7 cellular contexts compared by ENCODE assay signal in genomic region chr5:39547548-39548154, GRCh38.
DNase-seq lines count a peak whose midpoint lies in the region; ATAC-seq and TF ChIP-seq lines count a peak whose summit lies in the region.

No MANE protein-coding gene starts in this region.

- H3K4me3 Mint-ChIP-seq in natural killer cell = peak overlapping the region; percentile 18

- no peaks in the 10 kb centered on the region for H3K36me3 Mint-ChIP-seq in natural killer cell

- no peaks in the 10 kb centered on the region for H4K20me1 ChIP-seq in SK-N-SH (ENCODE audit: insufficient read depth)

- 1% methylated on average over 9 of the region's 9 CpGs for WGBS in SK-N-SH (ENCODE audit: low lambda C conversion rate)

- H3K4me1 Mint-ChIP-seq in natural killer cell = peaks cover 0 to 5% of the 10 kb centered on the region in 2 donors

- H2AFZ ChIP-seq in SK-N-SH (ENCODE audit: low read depth) = peak overlapping the region; percentile 32; the same call in 1 of the 2 replicates

- peak; percentile 68 for TF ChIP-seq RAD21 in SK-N-SH (IDR thresholded peaks at IDR 0.05; ENCODE audit: low read length)

- H3K4me3 ChIP-seq in SK-N-SH (ENCODE audit: low read depth in 2 of 2, low read length in 1 of 2) = no peak overlapping the region; a peak in 1 of 4 replicates

- TF ChIP-seq POLR2A in erythroblast (IDR thresholded peaks at IDR 0.05; ENCODE audit: low read length) = no peak

- no peaks in the 10 kb centered on the region for H3K9me3 Mint-ChIP-seq in natural killer cell

- no peaks in the 10 kb centered on the region for H3K9me3 ChIP-seq in SK-N-SH

- no peaks in the 10 kb centered on the region for H3K27me3 ChIP-seq in SK-N-SH (ENCODE audit: insufficient read depth)

- TF ChIP-seq CTCF in SK-N-SH (IDR thresholded peaks at IDR 0.05) (peak; percentile 86), natural killer cell (IDR thresholded peaks at IDR 0.05) (peak; percentile 77)

- CTCF ChIA-PET in SK-N-SH (lab: Yijun Ruan, JAX) = interaction anchor here (0.6 to 2.5 kb wide), 20 partner anchors 10 to 428 kb away, joined by 3 to 34 read pairs (median 3); no protein-coding TSS in a partner anchor

- H3K36me3 ChIP-seq in SK-N-SH (replicated peaks in 1 of 2; ENCODE audit: control insufficient read depth in 1 of 2, insufficient read depth in 2 of 2, low read length in 1 of 2) = no peaks in the 10 kb centered on the region

- no peak overlapping the region for H3K27ac ChIP-seq in SK-N-SH (ENCODE audit: low read depth in 2 of 2, low read length in 1 of 2)

- peak overlapping the region; percentile 2; the same call in 1 of the 2 replicates for H3K4me2 ChIP-seq in SK-N-SH

- no peaks in the 10 kb centered on the region for H3F3A ChIP-seq in SK-N-SH (replicated peaks; ENCODE audit: insufficient read depth)

- H3K4me1 ChIP-seq in SK-N-SH (ENCODE audit: control insufficient read depth in 1 of 2, insufficient read depth in 2 of 2, low read depth in 1 of 2, low read length in 1 of 2) = peaks cover 0 to 10% of the 10 kb centered on the region in 2 experiments; a peak in 1 of 4 replicates

- intact Hi-C loops in natural killer cell (cut with micrococcal nuclease) = loop anchor here (1.0 to 10.0 kb wide), 2 partner anchors 171 to 403 kb away; no protein-coding TSS in a partner anchor

- TF ChIP-seq EP300 in SK-N-SH (IDR thresholded peaks at IDR 0.05; ENCODE audit: borderline replicate concordance in 1 of 2, low read depth in 1 of 2, low read length in 1 of 2) = no peak

- POLR2A ChIA-PET in SK-N-SH (lab: Yijun Ruan, JAX) = no interaction called here

- H3K9me2 ChIP-seq in SK-N-SH = no peaks in the 10 kb centered on the region

- H3K27ac Mint-ChIP-seq in natural killer cell = peak overlapping the region in 1 of 2 donors; percentile 47

- H3K79me2 ChIP-seq in SK-N-SH (ENCODE audit: insufficient read depth) = no peaks in the 10 kb centered on the region

- H3K27me3 Mint-ChIP-seq in natural killer cell (ENCODE audit: low read depth in 2 of 2) = no peaks in the 10 kb centered on the region

- no peak overlapping the region for H3K9ac ChIP-seq in SK-N-SH

- ATAC-seq in natural killer cell (peak; percentile 42 to 65 (median 46)), GM18907 (IDR thresholded peaks at IDR 0.05; ENCODE audit: unreplicated experiment) (no peak)

- DNase-seq in EH (ENCODE audit: low read depth) = peak; percentile 76
- DNase-seq in HuH-7 (ENCODE audit: low spot score) = peak; percentile 56
- DNase-seq in SK-N-SH = peak; percentile 14
- peak; percentile 42 to 51 for DNase-seq in erythroblast (lab: John Stamatoyannopoulos, UW)
- DNase-seq in natural killer cell = no peak
- no peak for DNase-seq in stimulated activated CD8-positive, alpha-beta memory T cell treated with anti-CD3 and anti-CD28 coated beads, Interleukin-4, amount 100 ng/mL, for 48 hours

TF ChIP-seq in SK-N-SH, 30 proteins besides CTCF, POLR2A, EP300 and RAD21:
- peak; percentile 82 for TF ChIP-seq SMC3 (IDR thresholded peaks at IDR 0.05; ENCODE audit: low read depth, low read length)
- TF ChIP-seq REST (IDR thresholded peaks at IDR 0.05; ENCODE audit: low read depth, low read length) = no peak
- no peak for TF ChIP-seq FOXM1 (IDR thresholded peaks at IDR 0.05; ENCODE audit: low read depth)
- peak; percentile 27; the same call in 1 of the 2 replicates for TF ChIP-seq TCF12 (IDR thresholded peaks at IDR 0.05)
- TF ChIP-seq NFIC (IDR thresholded peaks at IDR 0.05; ENCODE audit: borderline replicate concordance) = peak; percentile 6; the same call in 1 of the 2 replicates

Comparison
In these comparisons a context has a peak if more than half of its experiments do, and no peak if none do; other contexts are left out.
1. DNase-seq: peak in EH (single experiment), HuH-7 (single experiment), SK-N-SH (single experiment) and erythroblast (2 of 2); none in natural killer cell (single experiment) and stimulated activated CD8-positive, alpha-beta memory T cell treated with anti-CD3 and anti-CD28 coated beads, Interleukin-4, amount 100 ng/mL, for 48 hours (single experiment).